16 cellular contexts compared by ENCODE assay signal in genomic region chr5:157080291-157080690, GRCh38. TPM values are rescaled to one million over a fixed set of nuclear protein-coding genes. Genes with fewer than 3 reads are reported as not detected.
"Had no signal": no experiment of that assay in that cellular context is flagged by ENCODE, and none has a peak within 500 bp of the region (broad histone marks: within the 10 kb centered on the region; RNA-seq: fewer than 3 reads in every experiment).

No MANE protein-coding gene starts in this region.

- H3K4me3 Mint-ChIP-seq: memory B cell; mesothelial cell of epicardium; nephron; stimulated activated naive B cell treated with anti-CD40 and anti-IgM and Interleukin-4, amounts not matched to agents 10 μg/mL and 1 μg/mL and 100 μg/mL, for 72 hours had no signal

- H3K36me3 Mint-ChIP-seq: memory B cell, mesothelial cell of epicardium had no signal

- DNase-seq: effector memory CD4-positive, alpha-beta T cell; left ventricle myocardium inferior; lower lobe of right lung; psoas muscle; sigmoid colon; stimulated activated CD4-positive, alpha-beta T cell treated with anti-CD3 and anti-CD28 coated beads, Interleukin-2, amount 100 ng/mL, for 24 hours; stimulated activated CD4-positive, alpha-beta T cell treated with anti-CD3 and anti-CD28 coated beads, Interleukin-4, amount 100 ng/mL, for 4 hours; stimulated activated naive B cell treated with anti-CD40 and anti-IgM and Interleukin-4, amounts not matched to agents 10 μg/mL and 1 μg/mL and 100 μg/mL, for 72 hours; trophoblast cell had no signal

- H3K9me3 ChIP-seq: left ventricle myocardium inferior, lower lobe of right lung, neutrophil, psoas muscle, sigmoid colon had no signal

- ATAC-seq: esophagus mucosa; lower lobe of right lung; psoas muscle; stimulated activated naive B cell treated with anti-CD40 and anti-IgM and Interleukin-4, amounts not matched to agents 10 μg/mL and 1 μg/mL and 100 μg/mL, for 72 hours had no signal

- H3K27me3 ChIP-seq: neutrophil, sigmoid colon had no signal

- H3K4me1 ChIP-seq: lower lobe of right lung, psoas muscle, sigmoid colon had no signal

- H3K9me3 Mint-ChIP-seq: mesothelial cell of epicardium, nephron had no signal

- H3K4me1 Mint-ChIP-seq: mesothelial cell of epicardium, nephron had no signal

- H3K27ac ChIP-seq: left ventricle myocardium inferior, lower lobe of right lung, neutrophil, psoas muscle, sigmoid colon, skin epidermis had no signal

- H3K27ac Mint-ChIP-seq: memory B cell; mesothelial cell of epicardium; stimulated activated naive B cell treated with anti-CD40 and anti-IgM and Interleukin-4, amounts not matched to agents 10 μg/mL and 1 μg/mL and 100 μg/mL, for 72 hours had no signal

- H3K36me3 ChIP-seq: left ventricle myocardium inferior, lower lobe of right lung, neutrophil, sigmoid colon had no signal

- H3K4me3 ChIP-seq: left ventricle myocardium inferior, lower lobe of right lung, psoas muscle, sigmoid colon, skin epidermis had no signal

RNA-seq across cellular contexts. Expression of gene HAVCR1, which starts 21.4 kb away (rescaled TPM):
- total RNA-seq: esophagus mucosa, fibroblast of lung, left ventricle myocardium inferior, lower lobe of right lung, sigmoid colon had no signal
